ENCODE assay signal across 8 cellular contexts in genomic region chr3:14791343-14791945, GRCh38. TPM values are rescaled to one million over a fixed set of nuclear protein-coding genes. Genes with fewer than 3 reads are reported as not detected.
DNase-seq lines count a peak whose midpoint lies in the region; ATAC-seq lines count a peak whose summit lies in the region.

No MANE protein-coding gene starts in this region.

- ATAC-seq in GM19395 (IDR thresholded peaks at IDR 0.05; ENCODE audit: unreplicated experiment) (peak; percentile 52), HG02678 (IDR thresholded peaks at IDR 0.05; ENCODE audit: unreplicated experiment) (no peak)

- DNase-seq in A172 (ENCODE audit: low spot score), result peak; percentile 55
- peak; percentile 30 for DNase-seq in NOMO-1 treated with DMSO at 0.1 percent for 48 hours (lab: John Stamatoyannopoulos, UW; ENCODE audit: unreplicated experiment)
- peak; percentile 57 to 71 for DNase-seq in activated T-cell treated with anti-CD3 and anti-CD28 coated beads, Interleukin-2, amount 50 U/mL, for 48 hours
- DNase-seq in glomerular visceral epithelial cell (ENCODE audit: extremely low spot score), result peak; percentile 39
- DNase-seq in retina, result peak; percentile 56
- DNase-seq in DMS153 (lab: John Stamatoyannopoulos, UW), result no peak

RNA-seq across cellular contexts. Expression of gene FGD5, which starts 27.3 kb away (rescaled TPM):
- total RNA-seq in A172 (2014; rRNA removed; shearing (Covaris generic)), result not detected in 2 replicates
